Comparison of ENCODE assay signal across 8 cellular contexts in the genomic region with DNA sequence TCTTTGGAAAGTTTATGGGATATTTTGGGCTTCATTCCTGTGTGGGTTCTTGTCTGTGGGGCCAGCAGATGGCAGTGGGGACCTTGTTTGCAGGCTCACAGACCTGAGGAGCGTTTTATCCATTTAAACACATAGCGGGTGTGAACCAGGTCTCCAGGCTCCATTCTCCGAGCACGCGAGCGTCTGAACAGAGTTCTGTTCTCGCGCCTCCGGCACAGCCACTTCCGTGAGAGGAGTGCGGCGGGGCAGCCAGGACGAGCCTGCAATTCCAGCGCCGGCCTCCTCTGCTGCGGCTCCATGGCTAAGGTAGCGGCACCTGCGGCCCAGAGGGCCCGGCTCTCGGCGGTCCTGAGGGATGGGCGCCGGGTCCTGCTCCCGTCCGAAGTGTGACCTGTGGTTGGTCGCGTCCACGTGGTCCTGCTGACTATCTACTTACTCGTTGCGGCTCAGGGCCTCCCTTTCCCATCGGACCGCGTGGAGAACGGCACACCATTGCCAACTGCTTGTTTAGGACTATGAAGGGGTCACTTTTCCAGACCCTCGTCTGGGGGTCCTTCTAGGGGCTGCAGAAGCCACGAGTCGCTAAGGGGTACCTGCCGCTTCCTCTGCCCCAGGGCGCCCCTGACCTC. TPM values are rescaled to one million over a fixed set of nuclear protein-coding genes. Genes with fewer than 3 reads are reported as not detected.
DNase-seq lines count a peak whose midpoint lies in the region; ATAC-seq and TF ChIP-seq lines count a peak whose summit lies in the region.

No MANE protein-coding gene starts in this region.

- no peaks in the 10 kb centered on the region for H3K27me3 ChIP-seq in Caco-2 (replicated peaks; ENCODE audit: control insufficient read depth, insufficient read depth, low read length)
- H3K27me3 ChIP-seq in KMS-11 (ENCODE audit: insufficient read depth, low read depth) = peaks cover 64% of the 10 kb centered on the region
- H3K27me3 ChIP-seq in mucosa of rectum (ENCODE audit: control insufficient read depth in 2 of 2, insufficient read depth in 2 of 2, low read length in 2 of 2) = peaks cover 3 to 20% of the 10 kb centered on the region in 2 donors

- peaks cover 28% of the 10 kb centered on the region for H3K36me3 Mint-ChIP-seq in Caco-2 (ENCODE audit: insufficient read depth, unreplicated experiment)

- H3K4me3 ChIP-seq in Caco-2 (ENCODE audit: low read depth, low read length) = peak overlapping the region; percentile 42
- H3K4me3 ChIP-seq in KMS-11 (IDR thresholded peaks at IDR 0.05; ENCODE audit: insufficient read depth, low read depth, low read length) = no peak overlapping the region
- no peak overlapping the region for H3K4me3 ChIP-seq in choroid plexus epithelial cell (ENCODE audit: low read depth, low read length)
- H3K4me3 ChIP-seq in mucosa of rectum (ENCODE audit: low read length in 2 of 2) = peak overlapping the region; percentile 23 to 26

- H3K27ac Mint-ChIP-seq in Caco-2 (ENCODE audit: unreplicated experiment) = peak overlapping the region; percentile 98

- H3K4me1 Mint-ChIP-seq in Caco-2 (ENCODE audit: low read depth, unreplicated experiment) = peaks cover 7% of the 10 kb centered on the region

- CTCF ChIA-PET in Caco-2 (lab: Charles Lee) = interaction anchor here (0.7 to 2.1 kb wide), 5 partner anchors 18 to 147 kb away, joined by 5 to 9 read pairs (median 9); a partner anchor contains a TSS

- H3K4me1 ChIP-seq in Caco-2 (peaks cover 25% of the 10 kb centered on the region), KMS-11 (ENCODE audit: low read depth, poor library complexity, severe bottlenecking) (no peaks in the 10 kb centered on the region), mucosa of rectum (ENCODE audit: control insufficient read depth in 2 of 2, insufficient read depth in 2 of 2, low read length in 2 of 2) (peaks cover 29 to 45% of the 10 kb centered on the region in 2 donors)

- H2AFZ ChIP-seq in KMS-11 (ENCODE audit: low read depth) = 0 out of 2 replicates have a peak overlapping the region, but pooled peaks have one; percentile 18

- POLR2A ChIA-PET in Caco-2 (lab: Charles Lee) = interaction anchor here (0.6 to 1.9 kb wide), 5 partner anchors 13 to 257 kb away, joined by 3 to 6 read pairs (median 5); a partner anchor contains a TSS

- H3K9me3 ChIP-seq in Caco-2 (no peaks in the 10 kb centered on the region), mucosa of rectum (ENCODE audit: control insufficient read depth in 2 of 2, low read length in 2 of 2) (no peaks in the 10 kb centered on the region)

- no peaks in the 10 kb centered on the region for H3K9me3 Mint-ChIP-seq in Caco-2 (ENCODE audit: unreplicated experiment)

- H4K20me1 ChIP-seq in KMS-11 (ENCODE audit: insufficient read depth) = no peaks in the 10 kb centered on the region

- intact Hi-C loops in Caco-2 (cut with micrococcal nuclease; ENCODE audit: unreplicated experiment) = loop anchor here (5.0 to 10.0 kb wide), 2 partner anchors 52 to 240 kb away; a partner anchor contains a TSS

- no peaks in the 10 kb centered on the region for H3K27me3 Mint-ChIP-seq in Caco-2 (ENCODE audit: insufficient read depth, unreplicated experiment)

- no peaks in the 10 kb centered on the region for H3K79me2 ChIP-seq in KMS-11 (ENCODE audit: insufficient read depth, low read depth)

- peak overlapping the region; percentile 74 for H3K4me3 Mint-ChIP-seq in Caco-2 (ENCODE audit: unreplicated experiment)

- BruUV-seq in Caco-2 (replicated peaks; lab: Mats Ljungman, UMichigan) = no TSS peak

- no peaks in the 10 kb centered on the region for H3K36me3 ChIP-seq in Caco-2 (ENCODE audit: control insufficient read depth, insufficient read depth, low read length)
- no peaks in the 10 kb centered on the region for H3K36me3 ChIP-seq in KMS-11 (ENCODE audit: insufficient read depth)
- H3K36me3 ChIP-seq in mucosa of rectum (ENCODE audit: control insufficient read depth in 2 of 2, insufficient read depth in 2 of 2, low read length in 2 of 2) = peaks cover 0 to 3% of the 10 kb centered on the region in 2 donors

- TF ChIP-seq CTCF in Caco-2 (IDR thresholded peaks at IDR 0.05; ENCODE audit: insufficient read depth in 1 of 2, low read depth in 1 of 2, low read length in 1 of 2, severe bottlenecking in 1 of 2, unreplicated experiment in 1 of 2) (no peak), KMS-11 (conservative IDR thresholded peaks at IDR 0.05; ENCODE audit: low read depth, low read length) (0 out of 2 replicates have a peak, but pooled peaks have one; percentile 20), choroid plexus epithelial cell (conservative IDR thresholded peaks at IDR 0.05; ENCODE audit: low read depth, low read length) (peak; percentile 62)

- no peak for ATAC-seq in GM19397 (IDR thresholded peaks at IDR 0.05; ENCODE audit: unreplicated experiment)
- ATAC-seq in HG02588 (IDR thresholded peaks at IDR 0.05; ENCODE audit: unreplicated experiment) = no peak

- no peak overlapping the region for H3K9ac ChIP-seq in KMS-11
- H3K9ac ChIP-seq in mucosa of rectum (ENCODE audit: low read depth in 1 of 2, low read length in 2 of 2) = peak overlapping the region in 1 of 2 donors; percentile 69

- H3K27ac ChIP-seq in KMS-11 = no peak overlapping the region
- H3K27ac ChIP-seq in mucosa of rectum (ENCODE audit: low read depth in 2 of 2, low read length in 2 of 2) = peak overlapping the region; percentile 94 to 95

- no peak overlapping the region for H3K4me2 ChIP-seq in KMS-11

- peak in 1 of 2 experiments; percentile 45 for DNase-seq in Caco-2
- peak; percentile 71 for DNase-seq in choroid plexus epithelial cell (ENCODE audit: low read depth)
- DNase-seq in nucleus accumbens (lab: John Stamatoyannopoulos, UW) = no peak
- DNase-seq in MV-4-11 (lab: John Stamatoyannopoulos, UW) = no peak

RNA-seq across cellular contexts. Expression of a gene that starts 7.3 kb away (rescaled TPM):
- 22.1 and 24.7 TPM in 2 replicates for total RNA-seq in Caco-2 (2022)

RNA-seq across cellular contexts. Expression of a gene that starts 17.3 kb away (rescaled TPM):
- total RNA-seq in Caco-2 (2022) = 1.8 and 1.9 TPM in 2 replicates

RNA-seq across cellular contexts. Expression of a gene that starts 39.7 kb away (rescaled TPM):
- 79.1 and 79.8 TPM in 2 replicates for total RNA-seq in Caco-2 (2022)

RNA-seq across cellular contexts. Expression of a gene that starts 43.7 kb away (rescaled TPM):
- not detected in 2 replicates for total RNA-seq in Caco-2 (2022)

RNA-seq across cellular contexts. Expression of a gene that starts 53.7 kb away (rescaled TPM):
- 481 and 487 TPM in 2 replicates for total RNA-seq in Caco-2 (2022)

Comparison
In these comparisons a context has a peak if more than half of its experiments do, and no peak if none do; other contexts are left out.
1. H3K4me3 ChIP-seq: peak in Caco-2 (single experiment) and mucosa of rectum (2 of 2); none in KMS-11 (single experiment) and choroid plexus epithelial cell (single experiment).
2. CTCF ChIP-seq: peak in KMS-11 (single experiment) and choroid plexus epithelial cell (single experiment); none in Caco-2 (0 of 2).